ENCODE assay signal across 8 cellular contexts in the genomic region with DNA sequence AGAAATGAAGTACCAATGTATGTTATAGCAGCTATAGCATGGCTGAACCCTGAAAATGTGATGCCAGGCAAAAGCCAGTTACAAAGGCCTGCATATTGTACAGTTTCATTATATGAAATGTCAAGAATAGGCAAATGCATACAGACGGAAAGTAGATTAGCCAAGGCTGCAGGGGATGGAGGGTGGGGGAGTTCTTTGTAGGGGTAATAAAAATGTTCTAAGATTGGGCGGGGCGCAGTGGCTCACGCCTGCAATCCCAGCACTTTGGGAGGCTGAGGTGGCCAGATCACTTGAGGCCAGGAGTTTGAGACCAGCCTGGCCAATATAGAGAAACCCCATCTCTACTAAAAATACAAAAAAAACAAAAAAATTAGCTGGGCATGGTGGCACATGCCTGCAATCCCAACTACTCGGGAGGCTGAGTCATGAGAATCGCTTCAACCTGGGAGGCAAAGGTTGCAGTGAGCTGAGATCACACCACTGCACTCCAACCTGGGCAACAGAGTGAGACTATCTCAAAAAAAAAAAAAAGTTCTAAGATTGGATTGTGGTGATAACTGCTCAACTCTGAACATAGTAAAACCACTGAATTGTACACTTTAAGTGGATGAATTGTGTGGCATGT. TPM values are rescaled to one million over a fixed set of nuclear protein-coding genes. Genes with fewer than 3 reads are reported as not detected.
"Had no signal": no experiment of that assay in that cellular context is flagged by ENCODE, and none has a peak within 500 bp of the region (broad histone marks: within the 10 kb centered on the region; RNA-seq: fewer than 3 reads in every experiment).

No MANE protein-coding gene starts in this region.

RNA-seq across cellular contexts. Expression of a gene that starts 58.1 kb away (rescaled TPM):
- total RNA-seq: activated B cell treated with CpG ODN at 0.5 μM for 24 hours; activated CD8-positive, alpha-beta T cell treated with anti-CD3 and anti-CD28 coated beads for 36 hours; activated T-cell treated with anti-CD3 and anti-CD28 coated beads, Interleukin-2, amount 50 U/mL, for 4 hours; activated T-helper 17 cell treated with anti-CD3 and anti-CD28 coated beads, Interleukin-2, amount 50 U/mL, for 72 hours; astrocyte; dermis microvascular lymphatic vessel endothelial cell; esophagus muscularis mucosa; T-helper 17 cell had no signal
